In genomic region chr19:49113762-49114629, GRCh38 we compare ENCODE assay signal across 8 cellular contexts. TPM values are rescaled to one million over a fixed set of nuclear protein-coding genes. Genes with fewer than 3 reads are reported as not detected.
DNase-seq lines count a peak whose midpoint lies in the region; ATAC-seq and TF ChIP-seq lines count a peak whose summit lies in the region.

Gene LIN7B, plus strand, starts transcription at chr19:49114370. Its CDS starts 35 bp downstream, at chr19:49114405.

- peak within 1 kb of the TSS; percentile 94 for H2BK5ac ChIP-seq in neuronal stem cell (ENCODE audit: low read length)

- H2BK12ac ChIP-seq in neuronal stem cell (ENCODE audit: low read length), result no peak within 1 kb of the TSS

- peak within 1 kb of the TSS; percentile 1 for H2AK5ac ChIP-seq in neuronal stem cell (ENCODE audit: low read depth, low read length)

- H4K91ac ChIP-seq in neuronal stem cell (ENCODE audit: low read depth, low read length, poor library complexity), result no peak within 1 kb of the TSS

- TF ChIP-seq CTCF in RWPE2 (IDR thresholded peaks at IDR 0.05; ENCODE audit: poor library complexity, severe bottlenecking), result peak; percentile 87
- TF ChIP-seq CTCF in tibial artery (IDR thresholded peaks at IDR 0.05), result peak; percentile 43 to 45

- H4K8ac ChIP-seq in neuronal stem cell (ENCODE audit: low read depth, low read length), result no peak within 1 kb of the TSS

- H3K4me2 ChIP-seq in neuronal stem cell (ENCODE audit: insufficient read depth, low read length, poor library complexity, severe bottlenecking), result peak within 1 kb of the TSS; percentile 95

- H2BK120ac ChIP-seq in neuronal stem cell (ENCODE audit: low read depth, low read length), result no peak within 1 kb of the TSS

- H2BK15ac ChIP-seq in neuronal stem cell (ENCODE audit: low read length), result peak within 1 kb of the TSS; percentile 37

- DNase-seq in CD1c-positive myeloid dendritic cell (ENCODE audit: extremely low spot score) (peak; percentile 88), KBM-7 (peak; percentile 78), RWPE2 (ENCODE audit: low spot score) (no peak), activated gamma-delta T cell (lab: John Stamatoyannopoulos, UW) (peak; percentile 63), foreskin melanocyte (peak; percentile 50), neuronal stem cell (ENCODE audit: low spot score) (peak; percentile 71), tibial artery (peak; percentile 47 to 82)

- peaks cover 4% of the 10 kb centered on the region for H3K4me1 ChIP-seq in RWPE2 (ENCODE audit: insufficient read depth, poor library complexity, severe bottlenecking)
- H3K4me1 ChIP-seq in neuronal stem cell (ENCODE audit: control insufficient read depth in 2 of 2, insufficient read depth in 1 of 2, low read depth in 1 of 2, low read length in 2 of 2), result peaks cover 11 to 13% of the 10 kb centered on the region in 2 donors
- peaks cover 0 to 43% (median 31%) of the 10 kb centered on the region in 4 donors for H3K4me1 ChIP-seq in tibial artery

- H3K23ac ChIP-seq in neuronal stem cell (ENCODE audit: low read depth, low read length, poor library complexity), result peak within 1 kb of the TSS; percentile 85

- peak; percentile 62 for ATAC-seq in GM19351 (IDR thresholded peaks at IDR 0.05; ENCODE audit: unreplicated experiment)
- ATAC-seq in RWPE2 (ENCODE audit: low read depth), result peak; percentile 63

- peak within 1 kb of the TSS; percentile 27 for H3K27ac ChIP-seq in RWPE2 (ENCODE audit: poor library complexity, severe bottlenecking)
- no peak within 1 kb of the TSS for H3K27ac ChIP-seq in neuronal stem cell (replicated peaks; ENCODE audit: low read length)
- peak within 1 kb of the TSS; percentile 88 to 90 for H3K27ac ChIP-seq in tibial artery

- intact Hi-C loops in tibial artery (cut with DNase I; ENCODE audit: low total_unique reads), result no loop called here

- H3K9ac ChIP-seq in neuronal stem cell (ENCODE audit: low read depth, low read length, poor library complexity), result peak within 1 kb of the TSS; percentile 92

- WGBS in neuronal stem cell (ENCODE audit: extremely low coverage in 2 of 2, insufficient read length in 2 of 2, insufficient replicate concordance in 1 of 2), 2 donors, result no CpG with 5 or more reads among the region's 66 CpGs

- H3K36me3 ChIP-seq in RWPE2 (ENCODE audit: low read depth) (peaks cover 5% of the 10 kb centered on the region; the same call in 1 of the 2 replicates), neuronal stem cell (replicated peaks in 1 of 2; ENCODE audit: control insufficient read depth in 2 of 2, insufficient read depth in 2 of 2, low read length in 2 of 2) (peaks cover 7 to 10% of the 10 kb centered on the region in 2 donors), tibial artery (peaks cover 0 to 5% (median under 1%) of the 10 kb centered on the region in 3 donors)

- peak within 1 kb of the TSS; percentile 50 for H3K4me3 ChIP-seq in RWPE2 (ENCODE audit: severe bottlenecking)
- peak within 1 kb of the TSS; percentile 75 to 94 for H3K4me3 ChIP-seq in neuronal stem cell (ENCODE audit: low read length in 2 of 2)
- peak within 1 kb of the TSS; percentile 87 to 89 for H3K4me3 ChIP-seq in tibial artery

- H3K4ac ChIP-seq in neuronal stem cell (ENCODE audit: low read length), result no peak within 1 kb of the TSS

- H3K14ac ChIP-seq in neuronal stem cell (ENCODE audit: low read length), result peak within 1 kb of the TSS; percentile 71

- no peaks in the 10 kb centered on the region for H3K27me3 ChIP-seq in RWPE2 (ENCODE audit: insufficient read depth, poor library complexity, severe bottlenecking)
- H3K27me3 ChIP-seq in neuronal stem cell (ENCODE audit: control insufficient read depth in 3 of 3, insufficient read depth in 3 of 3, low read depth in 1 of 3, low read length in 3 of 3), result peaks cover 0 to 6% (median 0%) of the 10 kb centered on the region in 3 experiments
- no peaks in the 10 kb centered on the region for H3K27me3 ChIP-seq in tibial artery

- peak within 1 kb of the TSS; percentile 98 for H2AFZ ChIP-seq in neuronal stem cell (ENCODE audit: low read length)

- H3K79me1 ChIP-seq in neuronal stem cell (ENCODE audit: low read depth, low read length), result peaks cover 3% of the 10 kb centered on the region

- in situ Hi-C loops in KBM-7 (cut with MboI; ENCODE audit: low pct_unique_long_range_greater_than_20kb, low sequenced_read_pairs), result no loop called here

- peak within 1 kb of the TSS; percentile 94 for H3K18ac ChIP-seq in neuronal stem cell (ENCODE audit: low read length)

- H3K9me3 ChIP-seq in RWPE2 (ENCODE audit: severe bottlenecking) (no peaks in the 10 kb centered on the region), neuronal stem cell (replicated peaks in 1 of 2; ENCODE audit: control insufficient read depth in 2 of 2, insufficient read depth in 1 of 2, low read depth in 1 of 2, low read length in 2 of 2) (no peaks in the 10 kb centered on the region), tibial artery (no peaks in the 10 kb centered on the region)

RNA-seq across cellular contexts. Expression of gene LIN7B, which starts in this region (rescaled TPM):
- 3.6 TPM for polyA plus RNA-seq in neuronal stem cell (2013, experiment 1 of 2)
- 3.0 TPM for polyA plus RNA-seq in neuronal stem cell (2013, experiment 2 of 2)
